In genomic region chr14:75542585-75543091, GRCh38 we compare ENCODE assay signal across 9 cellular contexts. TPM values are rescaled to one million over a fixed set of nuclear protein-coding genes. Genes with fewer than 3 reads are reported as not detected.
A peak's percentile ranks its signal among the peaks of the same experiment; 100 is the strongest.
DNase-seq lines count a peak whose midpoint lies in the region; ATAC-seq and TF ChIP-seq lines count a peak whose summit lies in the region.
"Had no signal": no experiment of that assay in that cellular context is flagged by ENCODE, and none has a peak within 500 bp of the region (broad histone marks: within the 10 kb centered on the region; RNA-seq: fewer than 3 reads in every experiment).

No MANE protein-coding gene starts in this region.

- H3K4me3 Mint-ChIP-seq in activated naive CD8-positive, alpha-beta T cell treated with anti-CD3 and anti-CD28 coated beads for 36 hours, result peak overlapping the region; percentile 61

- peaks cover 59% of the 10 kb centered on the region for H3K4me1 Mint-ChIP-seq in activated naive CD8-positive, alpha-beta T cell treated with anti-CD3 and anti-CD28 coated beads for 36 hours

- H3K9me3 ChIP-seq in liver (ENCODE audit: control insufficient read depth in 4 of 4, low read length in 3 of 4), result no peaks in the 10 kb centered on the region

- H3K27me3 Mint-ChIP-seq in activated naive CD8-positive, alpha-beta T cell treated with anti-CD3 and anti-CD28 coated beads for 36 hours, result no peaks in the 10 kb centered on the region

- no peak for TF ChIP-seq RAD21 in liver (IDR thresholded peaks at IDR 0.05)

- TF ChIP-seq CTCF in GM12865 (IDR thresholded peaks at IDR 0.05; ENCODE audit: insufficient read depth, low read depth, low read length, missing control alignments) (no peak), liver (IDR thresholded peaks at IDR 0.05; ENCODE audit: low read depth, low read length, missing input control) (no peak)

- WGBS in liver, result 47% methylated on average over 10 of the region's 10 CpGs

- peak overlapping the region; percentile 51 to 56 for H3K27ac ChIP-seq in liver (ENCODE audit: low read depth in 1 of 2, low read length in 2 of 2)

- no peaks in the 10 kb centered on the region for H3K9me3 Mint-ChIP-seq in activated naive CD8-positive, alpha-beta T cell treated with anti-CD3 and anti-CD28 coated beads for 36 hours

- peak overlapping the region; percentile 98 for H3K27ac Mint-ChIP-seq in activated naive CD8-positive, alpha-beta T cell treated with anti-CD3 and anti-CD28 coated beads for 36 hours

- H3K36me3 ChIP-seq in liver (ENCODE audit: control insufficient read depth in 4 of 4, insufficient read depth in 3 of 4, low read depth in 1 of 4, low read length in 3 of 4), result no peaks in the 10 kb centered on the region

- no peaks in the 10 kb centered on the region for H3K27me3 ChIP-seq in liver (ENCODE audit: control insufficient read depth in 4 of 4, insufficient read depth in 4 of 4, low read length in 3 of 4)

- no peak overlapping the region for H3K9ac ChIP-seq in liver (ENCODE audit: low read depth in 1 of 2, low read length in 2 of 2)

- DNase-seq in GM12865 (ENCODE audit: low read depth) (peak; percentile 84), SKM-1 treated with dmso at 0.1 percent for 144 hours (lab: John Stamatoyannopoulos, UW; ENCODE audit: unreplicated experiment) (peak; percentile 70), NCI-H748 treated with DMSO at 0.1 percent for 48 hours (lab: John Stamatoyannopoulos, UW) (no peak), glomerular visceral epithelial cell (ENCODE audit: extremely low spot score) (no peak)
- peak; percentile 85 for DNase-seq in activated naive CD8-positive, alpha-beta T cell treated with anti-CD3 and anti-CD28 coated beads for 36 hours
- peak; percentile 51 to 54 for DNase-seq in stimulated activated CD8-positive, alpha-beta memory T cell treated with anti-CD3 and anti-CD28 coated beads, Interleukin-2, amount 100 ng/mL, for 1 hour (ENCODE audit: low read depth in 2 of 2)

- H3K36me3 Mint-ChIP-seq in activated naive CD8-positive, alpha-beta T cell treated with anti-CD3 and anti-CD28 coated beads for 36 hours, result peaks cover 44% of the 10 kb centered on the region

- no peaks in the 10 kb centered on the region for H3K4me1 ChIP-seq in liver (ENCODE audit: control insufficient read depth in 4 of 4, insufficient read depth in 4 of 4, low read length in 3 of 4)

- peak; percentile 61 for ATAC-seq in HG02642 (IDR thresholded peaks at IDR 0.05; ENCODE audit: poor library complexity, unreplicated experiment)

- H3K4me3 ChIP-seq in GM12865 (ENCODE audit: low read depth, low read length) (peak overlapping the region; percentile 24), liver (ENCODE audit: low read depth in 1 of 3, low read length in 3 of 3) (no peak overlapping the region)

TF ChIP-seq in liver, 16 proteins besides CTCF, POLR2A, EP300 and RAD21:
- TF ChIP-seq JUND (IDR thresholded peaks at IDR 0.05), result no peak
- TF ChIP-seq NR2F2 (IDR thresholded peaks at IDR 0.05), result peak; percentile 35
- peak in 1 of 2 donors; percentile 10 for TF ChIP-seq RXRA (IDR thresholded peaks at IDR 0.05)
- no peak for TF ChIP-seq GABPA (IDR thresholded peaks at IDR 0.05 in 1 of 2, conservative IDR thresholded peaks at IDR 0.05 in 1 of 2)
- no peak for TF ChIP-seq EGR1 (IDR thresholded peaks at IDR 0.05; ENCODE audit: low read depth in 2 of 2)
- TF ChIP-seq REST (IDR thresholded peaks at IDR 0.05), result no peak
- TF ChIP-seq SP1 (IDR thresholded peaks at IDR 0.05), result peak; percentile 26
- TF ChIP-seq FOXA1 (IDR thresholded peaks at IDR 0.05), result no peak

RNA-seq across cellular contexts. Expression of gene BATF, which starts 20.4 kb away (rescaled TPM):
- 10 to 100 TPM; 46.2 to 47.9 TPM for total RNA-seq in activated naive CD8-positive, alpha-beta T cell treated with anti-CD3 and anti-CD28 coated beads for 36 hours
- total RNA-seq in liver, result 1 to 10 TPM; 1.2 to 2.1 TPM
- under 1 TPM; 0.77 to 0.92 TPM for polyA plus RNA-seq in liver
- total RNA-seq: renal cortical epithelial cell had no signal

RNA-seq across cellular contexts. Expression of gene FLVCR2, which starts 35.8 kb away (rescaled TPM):
- under 1 TPM; 0.64 to 0.78 TPM for total RNA-seq in activated naive CD8-positive, alpha-beta T cell treated with anti-CD3 and anti-CD28 coated beads for 36 hours
- total RNA-seq in liver, result 10 to 100 TPM in 1 of 2 donors, 1 to 10 TPM in 1; 8.7 to 13.1 TPM
- polyA plus RNA-seq in liver, result 10 to 100 TPM; 10.4 to 12.3 TPM

Comparison
In these comparisons a context has a peak if more than half of its experiments do, and no peak if none do; other contexts are left out.
1. DNase-seq: peak in GM12865 (single experiment), SKM-1 treated with dmso at 0.1 percent for 144 hours (single experiment), activated naive CD8-positive, alpha-beta T cell treated with anti-CD3 and anti-CD28 coated beads for 36 hours (single experiment) and stimulated activated CD8-positive, alpha-beta memory T cell treated with anti-CD3 and anti-CD28 coated beads, Interleukin-2, amount 100 ng/mL, for 1 hour (2 of 2); none in NCI-H748 treated with DMSO at 0.1 percent for 48 hours (single experiment) and glomerular visceral epithelial cell (single experiment).
2. RNA of gene BATF, which starts 20.4 kb away (total RNA-seq): 46.2 to 47.9 TPM in activated naive CD8-positive, alpha-beta T cell treated with anti-CD3 and anti-CD28 coated beads for 36 hours; 1.2 to 2.1 TPM in liver; every median in the first group is over 10 times any median in the second.
3. RNA of gene FLVCR2, which starts 35.8 kb away (total RNA-seq): 8.7 to 13.1 TPM in liver; 0.64 to 0.78 TPM in activated naive CD8-positive, alpha-beta T cell treated with anti-CD3 and anti-CD28 coated beads for 36 hours; every median in the first group is over 4 times any median in the second.